11 cellular contexts compared by ENCODE assay signal in genomic region chr10:103716206-103717160, GRCh38.
A peak's percentile ranks its signal among the peaks of the same experiment; 100 is the strongest.
DNase-seq lines count a peak whose midpoint lies in the region; TF ChIP-seq lines count a peak whose summit lies in the region.
"Had no signal": no experiment of that assay in that cellular context is flagged by ENCODE, and none has a peak within 500 bp of the region (broad histone marks: within the 10 kb centered on the region; RNA-seq: fewer than 3 reads in every experiment).

No MANE protein-coding gene starts in this region.

- WGBS in suprapubic skin: 56% methylated on average over 9 of the region's 11 CpGs

- TF ChIP-seq POLR2A in suprapubic skin (IDR thresholded peaks at IDR 0.05): no peak

- H3K9ac ChIP-seq in HUES6 (ENCODE audit: low read length): peak overlapping the region; percentile 7

- no peaks in the 10 kb centered on the region for H3K9me3 ChIP-seq in HUES6 (ENCODE audit: control insufficient read depth, insufficient read depth, low read depth, low read length)
- H3K9me3 ChIP-seq in suprapubic skin: no peaks in the 10 kb centered on the region
- no peaks in the 10 kb centered on the region for H3K9me3 ChIP-seq in SJCRH30 (replicated peaks)

- DNase-seq in medulla oblongata (ENCODE audit: extremely low spot score) (peak; percentile 90), suprapubic skin (ENCODE audit: low spot score in 2 of 2) (no peak), NCI-H1436 (lab: John Stamatoyannopoulos, UW) (no peak), SJCRH30 (no peak), NCI-H524 (lab: John Stamatoyannopoulos, UW) (no peak)
- DNase-seq: EL, NCI-H1092 treated with DMSO at 0.1 percent for 48 hours, retina, WERI-Rb-1 had no signal

- no peak overlapping the region for H3K27ac ChIP-seq in HUES6 (ENCODE audit: low read depth, low read length)
- peak overlapping the region; percentile 98 for H3K27ac ChIP-seq in cingulate gyrus (ENCODE audit: low read depth, low read length)
- H3K27ac ChIP-seq in suprapubic skin: peak overlapping the region; percentile 76
- no peak overlapping the region for H3K27ac ChIP-seq in SJCRH30

- H3K27me3 ChIP-seq in HUES6 (ENCODE audit: control insufficient read depth, insufficient read depth, low read length): no peaks in the 10 kb centered on the region
- no peaks in the 10 kb centered on the region for H3K27me3 ChIP-seq in suprapubic skin
- no peaks in the 10 kb centered on the region for H3K27me3 ChIP-seq in SJCRH30

- TF ChIP-seq EP300 in suprapubic skin (IDR thresholded peaks at IDR 0.05): no peak

- H3K4me3 ChIP-seq in HUES6 (ENCODE audit: low read depth, low read length) (no peak overlapping the region), suprapubic skin (no peak overlapping the region), SJCRH30 (no peak overlapping the region)

- no peak for TF ChIP-seq CTCF in suprapubic skin (IDR thresholded peaks at IDR 0.05)

- H3K4me1 ChIP-seq in HUES6 (ENCODE audit: control insufficient read depth, insufficient read depth, low read length) (peaks cover 15% of the 10 kb centered on the region; the same call in 1 of the 2 replicates), suprapubic skin (peaks cover 73% of the 10 kb centered on the region), SJCRH30 (peaks cover 14% of the 10 kb centered on the region; the same call in 1 of the 2 replicates)

- H3K36me3 ChIP-seq in HUES6 (ENCODE audit: control insufficient read depth, insufficient read depth, low read length): no peaks in the 10 kb centered on the region; the same call in 1 of the 2 replicates
- H3K36me3 ChIP-seq in suprapubic skin: peaks cover 5% of the 10 kb centered on the region
- H3K36me3 ChIP-seq in SJCRH30: no peaks in the 10 kb centered on the region
- H3K36me3 ChIP-seq: WERI-Rb-1 had no signal

Comparison
In these comparisons a context has a peak if more than half of its experiments do, and no peak if none do; other contexts are left out.
1. H3K27ac ChIP-seq: peak in cingulate gyrus (single experiment) and suprapubic skin (single experiment); none in HUES6 (single experiment) and SJCRH30 (single experiment).